ENCODE assay signal across 1 cellular context in the genomic region with DNA sequence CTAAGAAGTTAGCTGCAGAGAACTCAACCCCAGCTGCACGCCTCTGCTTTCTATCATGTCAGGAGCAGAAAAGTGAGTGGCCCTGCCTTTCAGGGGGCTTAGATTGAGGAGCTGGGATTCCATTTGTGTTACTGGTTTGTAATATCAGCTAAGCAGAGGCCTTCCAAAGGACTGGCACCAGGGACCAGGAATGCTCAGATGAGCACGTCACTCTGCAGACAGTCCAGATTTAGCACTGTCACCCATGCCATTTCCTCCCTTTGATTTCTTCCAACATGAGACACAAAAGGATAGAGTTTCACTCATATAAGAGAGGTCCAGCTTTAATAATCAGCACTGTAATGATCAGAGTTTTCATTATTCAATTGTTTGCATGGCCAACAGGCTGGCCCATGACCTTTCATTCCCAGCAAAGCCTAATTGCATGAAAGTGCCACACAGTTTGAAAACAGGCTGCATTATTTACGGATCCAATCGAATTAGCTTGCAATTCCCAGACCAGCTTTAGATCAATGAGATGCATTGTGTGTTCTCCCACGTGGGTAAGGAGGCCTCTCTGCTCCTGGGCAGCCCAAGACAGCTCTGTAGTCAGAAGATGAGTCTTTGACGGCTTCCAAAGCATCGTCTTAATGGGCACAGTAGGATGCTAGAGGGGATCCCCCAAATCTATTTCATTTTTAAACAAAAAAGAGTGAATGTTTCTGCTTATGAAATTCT.
TF ChIP-seq lines count a peak whose summit lies in the region.

No MANE protein-coding gene starts in this region.

TF ChIP-seq in HepG2, 621 proteins besides CTCF, POLR2A, EP300 and RAD21:
- TF ChIP-seq ZNF709 (CRISPR knock-in tag; IDR thresholded peaks at IDR 0.05) (no peak), ZNF121 (CRISPR knock-in tag; IDR thresholded peaks at IDR 0.05) (no peak), MTA1 (CRISPR knock-in tag; IDR thresholded peaks at IDR 0.05; ENCODE audit: borderline replicate concordance) (no peak), HDAC1 (CRISPR knock-in tag; IDR thresholded peaks at IDR 0.05) (0 out of 2 replicates have a peak, but pooled peaks have one; percentile 23), SOX13 (IDR thresholded peaks at IDR 0.05) (no peak), SOX13 (CRISPR knock-in tag; conservative IDR thresholded peaks at IDR 0.05 in 1 of 2, IDR thresholded peaks at IDR 0.05 in 1 of 2) (0 out of 4 replicates have a peak, but pooled peaks of 1 of the 2 experiments have one; percentile 7), CBX1 (IDR thresholded peaks at IDR 0.05; ENCODE audit: low read depth) (no peak), ZNF431 (CRISPR knock-in tag; IDR thresholded peaks at IDR 0.05; ENCODE audit: borderline replicate concordance, low read depth) (no peak), NCOA5 (CRISPR knock-in tag; IDR thresholded peaks at IDR 0.05) (no peak), ATF7-NPFF (CRISPR knock-in tag; IDR thresholded peaks at IDR 0.05; ENCODE audit: low read depth) (no peak), JUN (CRISPR knock-in tag; IDR thresholded peaks at IDR 0.05) (no peak), ZNF501 (CRISPR knock-in tag; IDR thresholded peaks at IDR 0.05) (0 out of 2 replicates have a peak, but pooled peaks have one; percentile 20), ZMYM3 (CRISPR knock-in tag; IDR thresholded peaks at IDR 0.05) (no peak), IRF2 (CRISPR knock-in tag; IDR thresholded peaks at IDR 0.05) (no peak), SAP130 (CRISPR knock-in tag; IDR thresholded peaks at IDR 0.05; ENCODE audit: low read depth) (0 out of 2 replicates have a peak, but pooled peaks have one; percentile 8), ZFYVE20 (CRISPR knock-in tag; IDR thresholded peaks at IDR 0.05; ENCODE audit: borderline replicate concordance, low read depth) (no peak), ZNF776 (CRISPR knock-in tag; IDR thresholded peaks at IDR 0.05) (no peak), TGIF2 (CRISPR knock-in tag; IDR thresholded peaks at IDR 0.05) (peak; percentile 54; the same call in 1 of the 2 replicates)
- TF ChIP-seq, protein P1, sequence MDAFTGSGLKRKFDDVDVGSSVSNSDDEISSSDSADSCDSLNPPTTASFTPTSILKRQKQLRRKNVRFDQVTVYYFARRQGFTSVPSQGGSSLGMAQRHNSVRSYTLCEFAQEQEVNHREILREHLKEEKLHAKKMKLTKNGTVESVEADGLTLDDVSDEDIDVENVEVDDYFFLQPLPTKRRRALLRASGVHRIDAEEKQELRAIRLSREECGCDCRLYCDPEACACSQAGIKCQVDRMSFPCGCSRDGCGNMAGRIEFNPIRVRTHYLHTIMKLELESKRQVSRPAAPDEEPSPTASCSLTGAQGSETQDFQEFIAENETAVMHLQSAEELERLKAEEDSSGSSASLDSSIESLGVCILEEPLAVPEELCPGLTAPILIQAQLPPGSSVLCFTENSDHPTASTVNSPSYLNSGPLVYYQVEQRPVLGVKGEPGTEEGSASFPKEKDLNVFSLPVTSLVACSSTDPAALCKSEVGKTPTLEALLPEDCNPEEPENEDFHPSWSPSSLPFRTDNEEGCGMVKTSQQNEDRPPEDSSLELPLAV (CRISPR knock-in tag; conservative IDR thresholded peaks at IDR 0.05; ENCODE audit: low read depth), result no peak
- TF ChIP-seq, protein P2, sequence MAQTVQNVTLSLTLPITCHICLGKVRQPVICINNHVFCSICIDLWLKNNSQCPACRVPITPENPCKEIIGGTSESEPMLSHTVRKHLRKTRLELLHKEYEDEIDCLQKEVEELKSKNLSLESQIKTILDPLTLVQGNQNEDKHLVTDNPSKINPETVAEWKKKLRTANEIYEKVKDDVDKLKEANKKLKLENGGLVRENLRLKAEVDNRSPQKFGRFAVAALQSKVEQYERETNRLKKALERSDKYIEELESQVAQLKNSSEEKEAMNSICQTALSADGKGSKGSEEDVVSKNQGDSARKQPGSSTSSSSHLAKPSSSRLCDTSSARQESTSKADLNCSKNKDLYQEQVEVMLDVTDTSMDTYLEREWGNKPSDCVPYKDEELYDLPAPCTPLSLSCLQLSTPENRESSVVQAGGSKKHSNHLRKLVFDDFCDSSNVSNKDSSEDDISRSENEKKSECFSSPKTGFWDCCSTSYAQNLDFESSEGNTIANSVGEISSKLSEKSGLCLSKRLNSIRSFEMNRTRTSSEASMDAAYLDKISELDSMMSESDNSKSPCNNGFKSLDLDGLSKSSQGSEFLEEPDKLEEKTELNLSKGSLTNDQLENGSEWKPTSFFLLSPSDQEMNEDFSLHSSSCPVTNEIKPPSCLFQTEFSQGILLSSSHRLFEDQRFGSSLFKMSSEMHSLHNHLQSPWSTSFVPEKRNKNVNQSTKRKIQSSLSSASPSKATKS (CRISPR knock-in tag; IDR thresholded peaks at IDR 0.05), result no peak
- TF ChIP-seq, protein P3, sequence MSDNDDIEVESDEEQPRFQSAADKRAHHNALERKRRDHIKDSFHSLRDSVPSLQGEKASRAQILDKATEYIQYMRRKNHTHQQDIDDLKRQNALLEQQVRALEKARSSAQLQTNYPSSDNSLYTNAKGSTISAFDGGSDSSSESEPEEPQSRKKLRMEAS (IDR thresholded peaks at IDR 0.05), result peak; percentile 55; the same call in 1 of the 2 replicates
- TF ChIP-seq, protein P4, sequence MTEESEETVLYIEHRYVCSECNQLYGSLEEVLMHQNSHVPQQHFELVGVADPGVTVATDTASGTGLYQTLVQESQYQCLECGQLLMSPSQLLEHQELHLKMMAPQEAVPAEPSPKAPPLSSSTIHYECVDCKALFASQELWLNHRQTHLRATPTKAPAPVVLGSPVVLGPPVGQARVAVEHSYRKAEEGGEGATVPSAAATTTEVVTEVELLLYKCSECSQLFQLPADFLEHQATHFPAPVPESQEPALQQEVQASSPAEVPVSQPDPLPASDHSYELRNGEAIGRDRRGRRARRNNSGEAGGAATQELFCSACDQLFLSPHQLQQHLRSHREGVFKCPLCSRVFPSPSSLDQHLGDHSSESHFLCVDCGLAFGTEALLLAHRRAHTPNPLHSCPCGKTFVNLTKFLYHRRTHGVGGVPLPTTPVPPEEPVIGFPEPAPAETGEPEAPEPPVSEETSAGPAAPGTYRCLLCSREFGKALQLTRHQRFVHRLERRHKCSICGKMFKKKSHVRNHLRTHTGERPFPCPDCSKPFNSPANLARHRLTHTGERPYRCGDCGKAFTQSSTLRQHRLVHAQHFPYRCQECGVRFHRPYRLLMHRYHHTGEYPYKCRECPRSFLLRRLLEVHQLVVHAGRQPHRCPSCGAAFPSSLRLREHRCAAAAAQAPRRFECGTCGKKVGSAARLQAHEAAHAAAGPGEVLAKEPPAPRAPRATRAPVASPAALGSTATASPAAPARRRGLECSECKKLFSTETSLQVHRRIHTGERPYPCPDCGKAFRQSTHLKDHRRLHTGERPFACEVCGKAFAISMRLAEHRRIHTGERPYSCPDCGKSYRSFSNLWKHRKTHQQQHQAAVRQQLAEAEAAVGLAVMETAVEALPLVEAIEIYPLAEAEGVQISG (CRISPR knock-in tag; IDR thresholded peaks at IDR 0.05), result no peak
